Comparison of ENCODE assay signal across 1 cellular context in genomic region chr16:386641-387156, GRCh38.
A peak's percentile ranks its signal among the peaks of the same experiment; 100 is the strongest.
TF ChIP-seq lines count a peak whose summit lies in the region.

No MANE protein-coding gene starts in this region.

TF ChIP-seq in HepG2, 621 proteins besides CTCF, POLR2A, EP300 and RAD21:
- TF ChIP-seq ZNF362 (CRISPR knock-in tag; IDR thresholded peaks at IDR 0.05; ENCODE audit: borderline replicate concordance) = peak; percentile 87
- no peak for TF ChIP-seq PPARG (CRISPR knock-in tag; conservative IDR thresholded peaks at IDR 0.05)
- TF ChIP-seq STAG1 (CRISPR knock-in tag; IDR thresholded peaks at IDR 0.05) = peak; percentile 30
